Comparison of ENCODE assay signal across 8 cellular contexts in genomic region chr10:13001041-13001886, GRCh38. TPM values are rescaled to one million over a fixed set of nuclear protein-coding genes. Genes with fewer than 3 reads are reported as not detected.
DNase-seq lines count a peak whose midpoint lies in the region; ATAC-seq and TF ChIP-seq lines count a peak whose summit lies in the region.

TSS of gene CCDC3 (minus strand) at chr10:13001713. CDS start at chr10:13001570, 143 bp downstream.

- H3K27ac ChIP-seq in Peyer's patch (no peak within 1 kb of the TSS), esophagus (ENCODE audit: low read depth in 2 of 2, low read length in 1 of 2) (peak within 1 kb of the TSS; percentile 13 to 48)

- peak within 1 kb of the TSS; percentile 20 to 53 (median 42) for H3K4me3 ChIP-seq in Peyer's patch
- peak within 1 kb of the TSS; percentile 39 to 56 for H3K4me3 ChIP-seq in esophagus (ENCODE audit: low read depth in 1 of 2, low read length in 2 of 2)

- DNase-seq in GM20000 (ENCODE audit: low spot score) (peak; percentile 39), Peyer's patch (peak in 1 of 3 donors; percentile 46), neural crest cell (ENCODE audit: low read depth, low spot score) (peak; percentile 19), NCI-H2029 treated with DMSO at 0.1 percent for 48 hours (lab: John Stamatoyannopoulos, UW) (no peak), inferior parietal cortex (ENCODE audit: extremely low spot score) (no peak)

- no peaks in the 10 kb centered on the region for H3K36me3 Mint-ChIP-seq in neural crest cell (ENCODE audit: low read depth)

- ATAC-seq in HG03520 (IDR thresholded peaks at IDR 0.05; ENCODE audit: unreplicated experiment) (no peak), GM21737 (IDR thresholded peaks at IDR 0.05; ENCODE audit: unreplicated experiment) (no peak)

- H3K36me3 ChIP-seq in Peyer's patch, result no peaks in the 10 kb centered on the region
- no peaks in the 10 kb centered on the region for H3K36me3 ChIP-seq in esophagus (ENCODE audit: control insufficient read depth in 2 of 2, insufficient read depth in 2 of 2, low read length in 1 of 2)

- H3K27me3 ChIP-seq in Peyer's patch (no peaks in the 10 kb centered on the region), esophagus (ENCODE audit: control insufficient read depth in 1 of 2, insufficient read depth in 2 of 2, low read length in 2 of 2) (no peaks in the 10 kb centered on the region)

- no peak for TF ChIP-seq CTCF in GM20000 (IDR thresholded peaks at IDR 0.05; ENCODE audit: extremely low read depth, missing control alignments)
- TF ChIP-seq CTCF in Peyer's patch (IDR thresholded peaks at IDR 0.05), result no peak
- TF ChIP-seq CTCF in neural crest cell (conservative IDR thresholded peaks at IDR 0.05), result no peak

- no peak within 1 kb of the TSS for H3K27ac Mint-ChIP-seq in neural crest cell (ENCODE audit: unreplicated experiment)

- no peaks in the 10 kb centered on the region for H3K9me3 Mint-ChIP-seq in neural crest cell

- H3K4me3 Mint-ChIP-seq in neural crest cell, result peak within 1 kb of the TSS; percentile 85

- peaks cover 0 to 8% (median 2%) of the 10 kb centered on the region in 4 donors for H3K4me1 ChIP-seq in Peyer's patch
- H3K4me1 ChIP-seq in esophagus (ENCODE audit: control insufficient read depth in 2 of 2, insufficient read depth in 2 of 2, low read length in 1 of 2), result peaks cover 0 to 5% of the 10 kb centered on the region in 2 donors

- WGBS in esophagus, 2 donors, result 2 to 3% methylated on average over 60 to 93 of the region's 93 CpGs

- H3K9me3 ChIP-seq in Peyer's patch (no peaks in the 10 kb centered on the region), esophagus (ENCODE audit: control insufficient read depth in 2 of 2, insufficient read depth in 1 of 2, low read depth in 1 of 2, low read length in 1 of 2) (no peaks in the 10 kb centered on the region)

- H3K27me3 Mint-ChIP-seq in neural crest cell (ENCODE audit: low read depth), result peaks cover 57% of the 10 kb centered on the region

- TF ChIP-seq POLR2A in Peyer's patch (IDR thresholded peaks at IDR 0.05), result no peak

- H3K4me1 Mint-ChIP-seq in neural crest cell, result peaks cover 14% of the 10 kb centered on the region

RNA-seq across cellular contexts. Expression of gene CCDC3, which starts in this region (rescaled TPM):
- total RNA-seq in Peyer's patch (1 to 10 TPM; 1.1 to 3.9 (median 2.7) TPM), neural crest cell (6.1 and 6.4 TPM in 2 replicates)
- polyA plus RNA-seq in esophagus, result 10 to 100 TPM in 1 of 2 donors, 1 to 10 TPM in 1; 3.2 to 24.3 TPM

Comparison
In these comparisons a context has a peak if more than half of its experiments do, and no peak if none do; other contexts are left out.
1. DNase-seq: peak in GM20000 (single experiment) and neural crest cell (single experiment); none in NCI-H2029 treated with DMSO at 0.1 percent for 48 hours (single experiment) and inferior parietal cortex (single experiment).
2. H3K27ac ChIP-seq: peak in esophagus (2 of 2); none in Peyer's patch (0 of 4).